9 cellular contexts compared by ENCODE assay signal in genomic region chr5:135569755-135570452, GRCh38. TPM values are rescaled to one million over a fixed set of nuclear protein-coding genes. Genes with fewer than 3 reads are reported as not detected.
DNase-seq lines count a peak whose midpoint lies in the region; ATAC-seq, FAIRE-seq and TF ChIP-seq lines count a peak whose summit lies in the region.
"Had no signal": no experiment of that assay in that cellular context is flagged by ENCODE, and none has a peak within 500 bp of the region (broad histone marks: within the 10 kb centered on the region; RNA-seq: fewer than 3 reads in every experiment).

No MANE protein-coding gene starts in this region.

- no peaks in the 10 kb centered on the region for H3K9me3 ChIP-seq in heart left ventricle
- no peaks in the 10 kb centered on the region for H3K9me3 ChIP-seq in gastroesophageal sphincter

- no peak overlapping the region for H3K4me3 ChIP-seq in heart left ventricle
- H3K4me3 ChIP-seq in gastroesophageal sphincter: no peak overlapping the region

- TF ChIP-seq CTCF in D721Med (IDR thresholded peaks at IDR 0.05; ENCODE audit: insufficient read depth, missing control alignments) (peak; percentile 55), heart left ventricle (IDR thresholded peaks at IDR 0.05) (peak in 7 of 12 donors; percentile 21 to 46 (median 34)), gastroesophageal sphincter (IDR thresholded peaks at IDR 0.05) (peak in 1 of 4 experiments; percentile 31)

- no peak for TF ChIP-seq EP300 in gastroesophageal sphincter (IDR thresholded peaks at IDR 0.05)

- WGBS in heart left ventricle, 4 donors: 45 to 63% (median 47%) methylated on average over 7 to 10 of the region's 10 CpGs
- 34 to 82% methylated on average over 3 to 5 of the region's 10 CpGs for WGBS in gastroesophageal sphincter (ENCODE audit: low coverage in 1 of 2), 2 donors

- ATAC-seq in heart left ventricle (peak in 2 of 4 donors; percentile 28 to 61), GM19035 (IDR thresholded peaks at IDR 0.05; ENCODE audit: unreplicated experiment) (no peak), HG02763 (IDR thresholded peaks at IDR 0.05; ENCODE audit: unreplicated experiment) (no peak), HG02610 (IDR thresholded peaks at IDR 0.05; ENCODE audit: unreplicated experiment) (no peak), gastroesophageal sphincter (no peak)

- peaks cover 0 to 51% (median 0%) of the 10 kb centered on the region in 9 donors for H3K27me3 ChIP-seq in heart left ventricle
- peaks cover 46% of the 10 kb centered on the region for H3K27me3 ChIP-seq in gastroesophageal sphincter

- TF ChIP-seq POLR2A in heart left ventricle (IDR thresholded peaks at IDR 0.05) (no peak), gastroesophageal sphincter (IDR thresholded peaks at IDR 0.05) (no peak)

- no peak for DNase-seq in D721Med (ENCODE audit: insufficient read length, low spot score)
- DNase-seq in HuH-7 (ENCODE audit: low spot score): peak; percentile 48
- peak; percentile 64 for DNase-seq in SK-N-DZ (ENCODE audit: low spot score)
- DNase-seq in heart left ventricle: peak in 1 of 5 donors; percentile 41

- FAIRE-seq in D721Med (lab: Jason Lieb, UNC): no peak

- H3K27ac ChIP-seq in heart left ventricle (no peak overlapping the region), gastroesophageal sphincter (no peak overlapping the region)

- no peaks in the 10 kb centered on the region for H3K36me3 ChIP-seq in heart left ventricle
- H3K36me3 ChIP-seq in gastroesophageal sphincter: no peaks in the 10 kb centered on the region

- intact Hi-C loops in heart left ventricle (cut with DNase I): loop anchor here in 3 of 10 donors (10.0 kb wide), 2 partner anchors 155 to 645 kb away; no protein-coding TSS in a partner anchor

- H3K4me1 ChIP-seq in heart left ventricle (no peaks in the 10 kb centered on the region), gastroesophageal sphincter (no peaks in the 10 kb centered on the region)

RNA-seq across cellular contexts. Expression of gene CXCL14, which starts 8.9 kb away (rescaled TPM):
- polyA plus RNA-seq in SK-N-DZ (2014; cell fraction: cytosol; rRNA removed): not detected in 2 replicates
- not detected in 2 replicates for polyA plus RNA-seq in SK-N-DZ (2014; cell fraction: nucleus; rRNA removed)
- total RNA-seq in heart left ventricle (10 to 100 TPM in 1 of 9 donors, 1 to 10 TPM in 3, under 1 TPM in 5; 0.26 to 31.8 (median 0.90) TPM), gastroesophageal sphincter (10 to 100 TPM in 1 of 4 donors, 1 to 10 TPM in 2, under 1 TPM in 1; 0.15 to 23.2 (median 3.8) TPM)
- polyA plus RNA-seq in heart left ventricle: under 1 TPM; 0.22 to 0.69 TPM
- polyA plus RNA-seq: IgD-negative memory B cell had no signal

RNA-seq across cellular contexts. Expression of gene NEUROG1, which starts 34.1 kb away (rescaled TPM):
- polyA plus RNA-seq in SK-N-DZ (2014; cell fraction: cytosol; rRNA removed): 0.66 and 0.77 TPM in 2 replicates
- 0.53 and 0.64 TPM in 2 replicates for polyA plus RNA-seq in SK-N-DZ (2014; cell fraction: nucleus; rRNA removed)
- total RNA-seq in heart left ventricle (not detected), gastroesophageal sphincter (not detected)
- polyA plus RNA-seq in heart left ventricle: not detected
- polyA plus RNA-seq: IgD-negative memory B cell had no signal
